Comparison of ENCODE assay signal across 38 cellular contexts in the genomic region with DNA sequence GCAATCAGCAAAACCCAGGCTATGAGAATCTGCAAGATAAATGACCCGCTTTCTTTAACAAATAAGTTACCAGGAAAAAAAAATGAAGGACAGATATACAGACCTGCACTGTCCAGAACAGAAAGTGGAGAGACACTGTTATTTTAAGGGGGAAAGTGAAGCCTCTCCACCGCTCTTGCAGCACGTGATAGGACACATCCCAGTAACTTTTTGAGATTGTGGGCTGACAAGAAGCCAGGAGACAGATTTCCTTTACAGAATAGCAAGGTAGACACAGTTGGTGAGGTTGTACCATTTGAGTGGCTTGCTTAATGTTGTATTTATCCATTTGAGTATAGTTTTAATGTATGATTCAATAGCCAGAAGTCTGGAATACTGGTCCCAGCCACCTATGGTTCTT.
"Had no signal": no experiment of that assay in that cellular context is flagged by ENCODE, and none has a peak within 500 bp of the region (broad histone marks: within the 10 kb centered on the region; RNA-seq: fewer than 3 reads in every experiment).

No MANE protein-coding gene starts in this region.

- H3K27ac ChIP-seq: adrenal gland, ascending aorta, body of pancreas, brain microvascular endothelial cell, breast epithelium, cardiac muscle cell had no signal

- H3K9me3 Mint-ChIP-seq: activated naive CD4-positive, alpha-beta T cell treated with anti-CD3 and anti-CD28 coated beads for 36 hours; activated naive CD4-positive, alpha-beta T cell treated with anti-CD3 and anti-CD28 coated beads, Interleukin-2, amount 50 U/mL, for 24 hours; activated naive CD8-positive, alpha-beta T cell treated with anti-CD3 and anti-CD28 coated beads, Interleukin-2, amount 10 ng/mL, durations not matched to agents 7 days and 5 days; activated naive CD8-positive, alpha-beta T cell treated with anti-CD3 and anti-CD28 coated beads, Interleukin-2, amount 50 U/mL, for 24 hours; activated T-cell treated with anti-CD3 and anti-CD28 coated beads, Interleukin-2, amount 50 U/mL, for 24 hours; activated T-cell treated with anti-CD3 and anti-CD28 coated beads, Interleukin-2, amount 50 U/mL, for 4 hours; activated T-helper 17 cell treated with anti-CD3 and anti-CD28 coated beads, Interleukin-2, amount 50 U/mL, for 72 hours; activated T-helper 2 cell treated with anti-CD3 and anti-CD28 coated beads, Interferon-gamma antibody, Interleukin-2, Interleukin-4, amounts not matched to agents 10 μg/mL and 5 μg/mL and 100 μg/mL, durations not matched to agents 14 hours and 24 hours and 36 hours; brain; central memory CD8-positive, alpha-beta T cell had no signal

- H3K4me1 Mint-ChIP-seq: brain had no signal

- H3K36me3 ChIP-seq: adrenal gland, ascending aorta, brain microvascular endothelial cell, breast epithelium, cardiac muscle cell had no signal

- H3K27me3 ChIP-seq: adrenal gland, ascending aorta, body of pancreas, brain microvascular endothelial cell, breast epithelium, cardiac muscle cell had no signal

- H3K27me3 Mint-ChIP-seq: activated naive CD4-positive, alpha-beta T cell treated with anti-CD3 and anti-CD28 coated beads, Interleukin-2, amount 50 U/mL, for 24 hours; activated naive CD8-positive, alpha-beta T cell; activated naive CD8-positive, alpha-beta T cell treated with anti-CD3 and anti-CD28 coated beads for 36 hours; activated naive CD8-positive, alpha-beta T cell treated with anti-CD3 and anti-CD28 coated beads, Interleukin-2, amount 10 ng/mL, durations not matched to agents 7 days and 5 days; activated naive CD8-positive, alpha-beta T cell treated with anti-CD3 and anti-CD28 coated beads, Interleukin-2, amount 50 U/mL, for 24 hours; activated T-cell treated with anti-CD3 and anti-CD28 coated beads, Interleukin-2, amount 50 U/mL, for 24 hours; activated T-helper 17 cell treated with anti-CD3 and anti-CD28 coated beads, Interleukin-2, amount 50 U/mL, for 72 hours; brain; central memory CD8-positive, alpha-beta T cell had no signal

- ATAC-seq: activated naive CD4-positive, alpha-beta T cell treated with anti-CD3 and anti-CD28 coated beads, Interleukin-2, amount 50 U/mL, for 72 hours; activated naive CD8-positive, alpha-beta T cell treated with anti-CD3 and anti-CD28 coated beads, Interleukin-2, amount 50 U/mL, for 24 hours; activated T-cell treated with anti-CD3 and anti-CD28 coated beads, Interleukin-2, amount 50 U/mL, for 4 hours; activated T-cell treated with anti-CD3 and anti-CD28 coated beads, Interleukin-2, amount 50 U/mL, for 72 hours; activated T-helper 17 cell treated with anti-CD3 and anti-CD28 coated beads, Interleukin-2, amount 50 U/mL, for 72 hours; body of pancreas had no signal

- H3K9me3 ChIP-seq: adrenal gland, ascending aorta, body of pancreas, breast epithelium had no signal

- H3K4me3 ChIP-seq: adrenal gland, ascending aorta, body of pancreas, breast epithelium, cardiac muscle cell had no signal

- DNase-seq: activated effector memory CD4-positive, alpha-beta T cell treated with anti-CD3 and anti-CD28 coated beads, Interleukin-2, amount 50 U/mL, for 16 hours; activated effector memory CD4-positive, alpha-beta T cell treated with Interleukin-2 at 50 U/mL for 16 hours; activated gamma-delta T cell; activated gamma-delta T cell treated with Interleukin-2 at 50 U/mL for 16 hours; activated naive CD4-positive, alpha-beta T cell; activated naive CD4-positive, alpha-beta T cell treated with anti-CD3 and anti-CD28 coated beads for 36 hours; activated naive CD4-positive, alpha-beta T cell treated with anti-CD3 and anti-CD28 coated beads, Interleukin-2, amount 50 U/mL, for 16 hours; activated naive CD4-positive, alpha-beta T cell treated with Interleukin-2 at 50 U/mL for 16 hours; activated naive CD8-positive, alpha-beta T cell treated with anti-CD3 and anti-CD28 coated beads for 36 hours; activated naive CD8-positive, alpha-beta T cell treated with anti-CD3 and anti-CD28 coated beads, Interleukin-2, amount 10 ng/mL, durations not matched to agents 7 days and 5 days; activated naive CD8-positive, alpha-beta T cell treated with anti-CD3 and anti-CD28 coated beads, Interleukin-2, amount 50 U/mL, for 24 hours; activated T-cell treated with anti-CD3 and anti-CD28 coated beads for 4 hours; activated T-cell treated with anti-CD3 and anti-CD28 coated beads, Interleukin-2, amount 50 U/mL, for 1 hour; activated T-cell treated with anti-CD3 and anti-CD28 coated beads, Interleukin-2, amount 50 U/mL, for 24 hours; activated T-cell treated with anti-CD3 and anti-CD28 coated beads, Interleukin-2, amount 50 U/mL, for 4 hours; activated T-cell treated with anti-CD3 and anti-CD28 coated beads, Interleukin-2, amount 50 U/mL, for 48 hours; activated T-cell treated with anti-CD3 and anti-CD28 coated beads, Interleukin-2, amount 50 U/mL, for 72 hours; adrenal gland; amniotic stem cell; amygdala; anterior cingulate cortex; aorta; body of pancreas; brain microvascular endothelial cell; caudate nucleus; central memory CD4-positive, alpha-beta T cell; cerebellar nuclear complex had no signal

- H3K4me3 Mint-ChIP-seq: activated naive CD4-positive, alpha-beta T cell treated with anti-CD3 and anti-CD28 coated beads for 36 hours; activated naive CD4-positive, alpha-beta T cell treated with anti-CD3 and anti-CD28 coated beads, Interleukin-2, amount 50 U/mL, for 24 hours; activated naive CD8-positive, alpha-beta T cell; activated naive CD8-positive, alpha-beta T cell treated with anti-CD3 and anti-CD28 coated beads for 36 hours; activated naive CD8-positive, alpha-beta T cell treated with anti-CD3 and anti-CD28 coated beads, Interleukin-2, amount 10 ng/mL, durations not matched to agents 7 days and 5 days; activated naive CD8-positive, alpha-beta T cell treated with anti-CD3 and anti-CD28 coated beads, Interleukin-2, amount 50 U/mL, for 24 hours; activated T-cell treated with anti-CD3 and anti-CD28 coated beads, Interleukin-2, amount 50 U/mL, for 24 hours; activated T-cell treated with anti-CD3 and anti-CD28 coated beads, Interleukin-2, amount 50 U/mL, for 4 hours; activated T-cell treated with anti-CD3 and anti-CD28 coated beads, Interleukin-2, amount 50 U/mL, for 72 hours; activated T-helper 1 cell treated with anti-CD3 and anti-CD28 coated beads, Interleukin-12 subunit alpha, Interleukin-12 subunit beta, Interleukin-2, Interleukin-4 antibody, amounts not matched to agents 30 ng/mL and 10 ng/mL and 1 ng/mL, durations not matched to agents 14 hours and 24 hours and 36 hours; activated T-helper 17 cell treated with anti-CD3 and anti-CD28 coated beads, Interleukin-2, amount 50 U/mL, for 72 hours; brain; central memory CD8-positive, alpha-beta T cell had no signal

- H3K4me1 ChIP-seq: adrenal gland, ascending aorta, body of pancreas, breast epithelium had no signal

- H3K27ac Mint-ChIP-seq: activated naive CD4-positive, alpha-beta T cell treated with anti-CD3 and anti-CD28 coated beads for 36 hours; activated naive CD4-positive, alpha-beta T cell treated with anti-CD3 and anti-CD28 coated beads, Interleukin-2, amount 50 U/mL, for 24 hours; activated naive CD4-positive, alpha-beta T cell treated with anti-CD3 and anti-CD28 coated beads, Interleukin-2, amount 50 U/mL, for 72 hours; activated naive CD8-positive, alpha-beta T cell; activated naive CD8-positive, alpha-beta T cell treated with anti-CD3 and anti-CD28 coated beads for 36 hours; activated naive CD8-positive, alpha-beta T cell treated with anti-CD3 and anti-CD28 coated beads, Interleukin-2, amount 10 ng/mL, durations not matched to agents 7 days and 5 days; activated naive CD8-positive, alpha-beta T cell treated with anti-CD3 and anti-CD28 coated beads, Interleukin-2, amount 50 U/mL, for 24 hours; activated T-cell treated with anti-CD3 and anti-CD28 coated beads, Interleukin-2, amount 50 U/mL, for 24 hours; activated T-cell treated with anti-CD3 and anti-CD28 coated beads, Interleukin-2, amount 50 U/mL, for 72 hours; activated T-helper 1 cell treated with anti-CD3 and anti-CD28 coated beads, Interleukin-12 subunit alpha, Interleukin-12 subunit beta, Interleukin-2, Interleukin-4 antibody, amounts not matched to agents 30 ng/mL and 10 ng/mL and 1 ng/mL, durations not matched to agents 14 hours and 24 hours and 36 hours; activated T-helper 17 cell treated with anti-CD3 and anti-CD28 coated beads, Interleukin-2, amount 50 U/mL, for 72 hours; activated T-helper 2 cell treated with anti-CD3 and anti-CD28 coated beads, Interferon-gamma antibody, Interleukin-2, Interleukin-4, amounts not matched to agents 10 μg/mL and 5 μg/mL and 100 μg/mL, durations not matched to agents 14 hours and 24 hours and 36 hours; brain had no signal

- H3K36me3 Mint-ChIP-seq: activated naive CD8-positive, alpha-beta T cell treated with anti-CD3 and anti-CD28 coated beads for 36 hours; activated naive CD8-positive, alpha-beta T cell treated with anti-CD3 and anti-CD28 coated beads, Interleukin-2, amount 10 ng/mL, durations not matched to agents 7 days and 5 days had no signal
